In the genomic region with DNA sequence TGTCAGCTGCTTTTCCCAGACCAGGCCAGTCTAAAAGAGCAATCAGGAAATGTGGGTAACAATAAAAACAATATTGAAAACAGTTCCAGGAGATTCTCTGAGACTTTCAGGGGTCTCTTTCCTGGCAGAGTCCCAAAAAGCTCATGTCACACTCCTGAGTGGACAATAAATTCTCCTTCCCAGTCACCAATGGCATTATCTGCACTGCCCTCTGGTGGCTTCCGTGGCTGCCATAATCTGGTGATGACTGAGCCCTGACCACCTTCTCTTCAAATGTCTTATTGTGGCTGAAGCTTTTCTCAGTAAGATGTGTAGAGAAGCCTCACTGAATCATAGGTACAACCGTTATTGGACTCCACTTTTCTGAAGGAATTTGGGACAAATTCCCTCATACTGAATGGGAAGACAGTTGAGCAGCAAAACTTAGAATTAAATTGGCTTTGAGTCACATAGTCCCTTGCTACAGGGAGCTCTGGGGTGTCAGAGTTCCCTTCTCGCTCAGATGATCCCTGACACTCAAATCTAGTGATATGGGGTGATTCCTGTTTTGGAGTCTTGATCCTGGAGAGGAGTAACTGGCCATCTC, we compare ENCODE assay signal across 8 cellular contexts.
DNase-seq lines count a peak whose midpoint lies in the region; ATAC-seq and TF ChIP-seq lines count a peak whose summit lies in the region.

No MANE protein-coding gene starts in this region.

- H3K79me2 ChIP-seq in Loucy (ENCODE audit: insufficient read depth, low read length) = no peaks in the 10 kb centered on the region

- DNase-seq in DMS53 treated with DMSO at 0.1 percent for 48 hours (lab: John Stamatoyannopoulos, UW; ENCODE audit: unreplicated experiment) (peak; percentile 35), head of caudate nucleus (peak in 38 of 42 donors; percentile 15 to 83 (median 52)), hepatic stellate cell (ENCODE audit: low spot score) (no peak), T1000 (lab: John Stamatoyannopoulos, UW) (no peak)
- peak; percentile 23 for DNase-seq in activated CD8-positive, alpha-beta memory T cell treated with anti-CD3 and anti-CD28 coated beads, Interleukin-2, amount 50 U/mL, for 4 hours
- peak; percentile 59 for DNase-seq in stimulated activated CD4-positive, alpha-beta T cell treated with anti-CD3 and anti-CD28 coated beads, Interleukin-15, amount 100 ng/mL, for 24 hours

- no peaks in the 10 kb centered on the region for H3K36me3 ChIP-seq in Loucy (ENCODE audit: insufficient read depth, low read length)

- H4K20me1 ChIP-seq in Loucy (ENCODE audit: insufficient read depth, low read length, poor library complexity, severe bottlenecking) = no peaks in the 10 kb centered on the region

- no peaks in the 10 kb centered on the region for H3K4me1 ChIP-seq in Loucy (ENCODE audit: insufficient read depth, low read length, poor library complexity, severe bottlenecking)

- no peaks in the 10 kb centered on the region for H3K27me3 ChIP-seq in Loucy (ENCODE audit: insufficient read depth, low read length, poor library complexity, severe bottlenecking)

- intact Hi-C loops in head of caudate nucleus (cut with DNase I) = no loop called here

- no peaks in the 10 kb centered on the region for H3K9me2 ChIP-seq in Loucy (replicated peaks; ENCODE audit: low read depth, low read length)

- no peak overlapping the region for H3K4me3 ChIP-seq in Loucy (ENCODE audit: low read length, poor library complexity, severe bottlenecking)

- no peaks in the 10 kb centered on the region for H3K9me3 ChIP-seq in Loucy (ENCODE audit: insufficient read depth, low read depth, low read length)

- no peaks in the 10 kb centered on the region for H3F3A ChIP-seq in Loucy (ENCODE audit: low read depth)

- H3K9ac ChIP-seq in Loucy (ENCODE audit: low read depth, low read length, poor library complexity, severe bottlenecking) = no peak overlapping the region

- peak; percentile 80 for TF ChIP-seq CTCF in Loucy (conservative IDR thresholded peaks at IDR 0.05; ENCODE audit: low read length)

- H2AFZ ChIP-seq in Loucy (ENCODE audit: low read length) = no peak overlapping the region

- no peak overlapping the region for H3K4me2 ChIP-seq in Loucy (ENCODE audit: low read depth, low read length, poor library complexity, severe bottlenecking)

- peak; percentile 67 for ATAC-seq in GM21367 (IDR thresholded peaks at IDR 0.05; ENCODE audit: unreplicated experiment)

Comparison
In these comparisons a context has a peak if more than half of its experiments do, and no peak if none do; other contexts are left out.
1. DNase-seq: peak in DMS53 treated with DMSO at 0.1 percent for 48 hours (single experiment), activated CD8-positive, alpha-beta memory T cell treated with anti-CD3 and anti-CD28 coated beads, Interleukin-2, amount 50 U/mL, for 4 hours (single experiment), head of caudate nucleus (38 of 42) and stimulated activated CD4-positive, alpha-beta T cell treated with anti-CD3 and anti-CD28 coated beads, Interleukin-15, amount 100 ng/mL, for 24 hours (single experiment); none in hepatic stellate cell (single experiment) and T1000 (single experiment).